8 cellular contexts compared by ENCODE assay signal in genomic region chr18:32930695-32931301, GRCh38.
DNase-seq lines count a peak whose midpoint lies in the region; ATAC-seq and TF ChIP-seq lines count a peak whose summit lies in the region.

No MANE protein-coding gene starts in this region.

- H3K27ac ChIP-seq in PC-9 = no peak overlapping the region
- H3K27ac ChIP-seq in caudate nucleus (ENCODE audit: low read depth, low read length) = no peak overlapping the region

- no TSS peak for BruUV-seq in PC-9 (replicated peaks; lab: Mats Ljungman, UMichigan)

- peak; percentile 100 for ATAC-seq in GM21717 (IDR thresholded peaks at IDR 0.05; ENCODE audit: unreplicated experiment)

- H3K4me3 ChIP-seq in GM12875 (ENCODE audit: low read depth, low read length) (no peak overlapping the region), PC-9 (no peak overlapping the region), fibroblast of pulmonary artery (replicated peaks; ENCODE audit: low read depth, low read length) (no peak overlapping the region)

- no peaks in the 10 kb centered on the region for H4K20me1 ChIP-seq in PC-9 (ENCODE audit: insufficient read depth)

- no peaks in the 10 kb centered on the region for H3K27me3 ChIP-seq in PC-9 (ENCODE audit: insufficient read depth, low read depth)

- H3K9me3 Mint-ChIP-seq in activated T-helper 1 cell treated with anti-CD3 and anti-CD28 coated beads, Interleukin-12 subunit alpha, Interleukin-12 subunit beta, Interleukin-2, Interleukin-4 antibody, amounts not matched to agents 30 ng/mL and 10 ng/mL and 1 ng/mL, durations not matched to agents 14 hours and 24 hours and 36 hours = no peaks in the 10 kb centered on the region

- no peaks in the 10 kb centered on the region for H3K9me2 ChIP-seq in PC-9 (ENCODE audit: insufficient read depth)

- intact Hi-C loops in PC-9 (cut with micrococcal nuclease; ENCODE audit: unreplicated experiment) = no loop called here
- intact Hi-C loops in activated T-helper 1 cell treated with anti-CD3 and anti-CD28 coated beads, Interleukin-12 subunit alpha, Interleukin-12 subunit beta, Interleukin-2, Interleukin-4 antibody, amounts not matched to agents 30 ng/mL and 10 ng/mL and 1 ng/mL, durations not matched to agents 14 hours and 24 hours and 36 hours (cut with micrococcal nuclease) = loop anchor here (5.0 kb wide), 1 partner anchor 218 kb away; no protein-coding TSS in a partner anchor

- no peaks in the 10 kb centered on the region for H3K4me1 Mint-ChIP-seq in activated T-helper 1 cell treated with anti-CD3 and anti-CD28 coated beads, Interleukin-12 subunit alpha, Interleukin-12 subunit beta, Interleukin-2, Interleukin-4 antibody, amounts not matched to agents 30 ng/mL and 10 ng/mL and 1 ng/mL, durations not matched to agents 14 hours and 24 hours and 36 hours (ENCODE audit: low read depth)

- H3K36me3 ChIP-seq in PC-9 (ENCODE audit: low read depth) = no peaks in the 10 kb centered on the region

- H3K27ac Mint-ChIP-seq in activated T-helper 1 cell treated with anti-CD3 and anti-CD28 coated beads, Interleukin-12 subunit alpha, Interleukin-12 subunit beta, Interleukin-2, Interleukin-4 antibody, amounts not matched to agents 30 ng/mL and 10 ng/mL and 1 ng/mL, durations not matched to agents 14 hours and 24 hours and 36 hours = no peak overlapping the region

- H3K4me1 ChIP-seq in PC-9 (replicated peaks; ENCODE audit: insufficient read depth) = no peaks in the 10 kb centered on the region

- H3K9me3 ChIP-seq in PC-9 (ENCODE audit: insufficient read depth, low read depth) = no peaks in the 10 kb centered on the region

- no peaks in the 10 kb centered on the region for H3K79me2 ChIP-seq in PC-9 (ENCODE audit: low read depth)

- TF ChIP-seq CTCF in GM12875 (IDR thresholded peaks at IDR 0.05; ENCODE audit: borderline replicate concordance, insufficient read depth, low read depth, low read length) (peak; percentile 56; the same call in 1 of the 2 replicates), PC-9 (conservative IDR thresholded peaks at IDR 0.05) (peak; percentile 62), fibroblast of pulmonary artery (IDR thresholded peaks at IDR 0.05; ENCODE audit: low read length, missing control alignments) (peak; percentile 76)

- no peaks in the 10 kb centered on the region for H3K27me3 Mint-ChIP-seq in activated T-helper 1 cell treated with anti-CD3 and anti-CD28 coated beads, Interleukin-12 subunit alpha, Interleukin-12 subunit beta, Interleukin-2, Interleukin-4 antibody, amounts not matched to agents 30 ng/mL and 10 ng/mL and 1 ng/mL, durations not matched to agents 14 hours and 24 hours and 36 hours (ENCODE audit: insufficient read depth)

- CTCF ChIA-PET in PC-9 (lab: Charles Lee) = no interaction called here

- POLR2A ChIA-PET in PC-9 (lab: Charles Lee; ENCODE audit: unreplicated experiment) = no interaction called here

- H3F3A ChIP-seq in PC-9 (ENCODE audit: insufficient read depth, low read depth) = no peaks in the 10 kb centered on the region

- no peak overlapping the region for H2AFZ ChIP-seq in PC-9

- DNase-seq in HT1080 (ENCODE audit: low read depth) (peak; percentile 46), PC-9 (no peak), fibroblast of pulmonary artery (ENCODE audit: low read depth) (peak; percentile 68), caudate nucleus (lab: John Stamatoyannopoulos, UW) (no peak), middle frontal gyrus (ENCODE audit: extremely low spot score, low spot score) (no peak)
- no peak for DNase-seq in activated T-helper 1 cell treated with anti-CD3 and anti-CD28 coated beads, Interleukin-12 subunit alpha, Interleukin-12 subunit beta, Interleukin-2, Interleukin-4 antibody, amounts not matched to agents 30 ng/mL and 10 ng/mL and 1 ng/mL, durations not matched to agents 14 hours and 24 hours and 36 hours (ENCODE audit: low spot score)

- H3K4me2 ChIP-seq in PC-9 = no peak overlapping the region

- no peak overlapping the region for H3K4me3 Mint-ChIP-seq in activated T-helper 1 cell treated with anti-CD3 and anti-CD28 coated beads, Interleukin-12 subunit alpha, Interleukin-12 subunit beta, Interleukin-2, Interleukin-4 antibody, amounts not matched to agents 30 ng/mL and 10 ng/mL and 1 ng/mL, durations not matched to agents 14 hours and 24 hours and 36 hours

- no peaks in the 10 kb centered on the region for H3K36me3 Mint-ChIP-seq in activated T-helper 1 cell treated with anti-CD3 and anti-CD28 coated beads, Interleukin-12 subunit alpha, Interleukin-12 subunit beta, Interleukin-2, Interleukin-4 antibody, amounts not matched to agents 30 ng/mL and 10 ng/mL and 1 ng/mL, durations not matched to agents 14 hours and 24 hours and 36 hours (ENCODE audit: low read depth)

Comparison
In these comparisons a context has a peak if more than half of its experiments do, and no peak if none do; other contexts are left out.
1. DNase-seq: peak in HT1080 (single experiment) and fibroblast of pulmonary artery (single experiment); none in PC-9 (0 of 2), activated T-helper 1 cell treated with anti-CD3 and anti-CD28 coated beads, Interleukin-12 subunit alpha, Interleukin-12 subunit beta, Interleukin-2, Interleukin-4 antibody, amounts not matched to agents 30 ng/mL and 10 ng/mL and 1 ng/mL, durations not matched to agents 14 hours and 24 hours and 36 hours (single experiment), caudate nucleus (0 of 61) and middle frontal gyrus (single experiment).
2. Peak in every context shown above with its lines, with median percentiles within 50 percentile points of each other: CTCF ChIP-seq.